In genomic region chr19:5086725-5087439, GRCh38 we compare ENCODE assay signal across 11 cellular contexts.
A peak's percentile ranks its signal among the peaks of the same experiment; 100 is the strongest.
DNase-seq lines count a peak whose midpoint lies in the region; ATAC-seq, FAIRE-seq and TF ChIP-seq lines count a peak whose summit lies in the region.
"Had no signal": no experiment of that assay in that cellular context is flagged by ENCODE, and none has a peak within 500 bp of the region (broad histone marks: within the 10 kb centered on the region; RNA-seq: fewer than 3 reads in every experiment).

No MANE protein-coding gene starts in this region.

- H3K9me3 ChIP-seq in HCT116 (ENCODE audit: control insufficient read depth in 1 of 2, insufficient read depth in 1 of 2, low read depth in 1 of 2, low read length in 2 of 2) (no peaks in the 10 kb centered on the region), pancreas (no peaks in the 10 kb centered on the region)
- H3K9me3 ChIP-seq: Caco-2 had no signal

- no peak overlapping the region for H3K4me3 Mint-ChIP-seq in WTC11
- H3K4me3 Mint-ChIP-seq: activated naive CD8-positive, alpha-beta T cell treated with anti-CD3 and anti-CD28 coated beads, Interleukin-2, amount 10 ng/mL, durations not matched to agents 7 days and 5 days had no signal

- H3K36me3 ChIP-seq in HCT116 (ENCODE audit: control insufficient read depth in 1 of 2, insufficient read depth in 2 of 2, low read length in 2 of 2) (peaks cover 0 to 3% of the 10 kb centered on the region in 2 experiments; a peak in 2 of 4 replicates), pancreas (peaks cover 0 to 15% (median 0%) of the 10 kb centered on the region in 3 donors)

- H3K79me2 ChIP-seq in HCT116 (ENCODE audit: insufficient read depth, low read length) = no peaks in the 10 kb centered on the region

- H3K4me3 ChIP-seq in HCT116 (replicated peaks in 1 of 2; ENCODE audit: low read depth in 1 of 2, low read length in 2 of 2) (no peak overlapping the region), pancreas (no peak overlapping the region)

- H3K9me2 ChIP-seq in HCT116 (ENCODE audit: insufficient read depth) = no peaks in the 10 kb centered on the region

- H3K27me3 ChIP-seq in HCT116 (ENCODE audit: insufficient read depth, low read length) (no peaks in the 10 kb centered on the region), pancreas (no peaks in the 10 kb centered on the region)

- H3K27ac Mint-ChIP-seq in WTC11 = no peak overlapping the region
- H3K27ac Mint-ChIP-seq: activated naive CD8-positive, alpha-beta T cell treated with anti-CD3 and anti-CD28 coated beads, Interleukin-2, amount 10 ng/mL, durations not matched to agents 7 days and 5 days had no signal

- H3K9me3 Mint-ChIP-seq in WTC11 = no peaks in the 10 kb centered on the region
- H3K9me3 Mint-ChIP-seq: activated naive CD8-positive, alpha-beta T cell treated with anti-CD3 and anti-CD28 coated beads, Interleukin-2, amount 10 ng/mL, durations not matched to agents 7 days and 5 days had no signal

- RAD21 ChIA-PET in HCT116 (lab: Charles Lee; ENCODE audit: low non-redundant PET in 1 of 2, low total read pairs in 2 of 2, uncharacterized antibody in 2 of 2, unreplicated experiment in 2 of 2) = no interaction called here

- no peak for TF ChIP-seq POLR2A in HCT116 (IDR thresholded peaks at IDR 0.05; ENCODE audit: borderline replicate concordance, extremely low read depth, insufficient read depth, insufficient read length)

- intact Hi-C loops in HCT116 (cut with micrococcal nuclease) = no loop called here
- intact Hi-C loops in pancreas (cut with DNase I) = no loop called here

- DNase-seq in HCT116 (ENCODE audit: low read depth, low spot score) (no peak), NCI-H2107 treated with DMSO at 0.1 percent for 48 hours (lab: John Stamatoyannopoulos, UW; ENCODE audit: unreplicated experiment) (peak; percentile 95), WTC11 (ENCODE audit: low spot score) (peak; percentile 71), pancreas (peak in 1 of 6 donors; percentile 89), RPMI8226 (no peak), RCC 7860 (ENCODE audit: low spot score) (no peak)
- DNase-seq: activated naive CD8-positive, alpha-beta T cell treated with anti-CD3 and anti-CD28 coated beads, Interleukin-2, amount 10 ng/mL, durations not matched to agents 7 days and 5 days; Caco-2; HCEC 1CT had no signal

- H3K27me3 Mint-ChIP-seq in WTC11 (ENCODE audit: low read depth) = no peaks in the 10 kb centered on the region
- H3K27me3 Mint-ChIP-seq: activated naive CD8-positive, alpha-beta T cell treated with anti-CD3 and anti-CD28 coated beads, Interleukin-2, amount 10 ng/mL, durations not matched to agents 7 days and 5 days had no signal

- peaks cover 4% of the 10 kb centered on the region; the same call in 1 of the 2 replicates for H3K4me1 Mint-ChIP-seq in WTC11

- BruUV-seq in HCT116 (replicated peaks; lab: Mats Ljungman, UMichigan) = no TSS peak

- POLR2A ChIA-PET in HCT116 (lab: Charles Lee) (no interaction called here), WTC11 (lab: Charles Lee) (interaction anchor here (0.6 to 1.1 kb wide), 3 partner anchors 21 to 45 kb away, joined by 3 to 4 read pairs (median 3); no protein-coding TSS in a partner anchor)

- no peak overlapping the region for H3K27ac ChIP-seq in HCT116 (ENCODE audit: low read depth, low read length)
- H3K27ac ChIP-seq in pancreas = no peak overlapping the region

- no peak for TF ChIP-seq RAD21 in HCT116 (IDR thresholded peaks at IDR 0.05; ENCODE audit: low read depth)

- no peak overlapping the region for H2AFZ ChIP-seq in HCT116 (ENCODE audit: low read depth, low read length, poor library complexity, severe bottlenecking)

- no peak overlapping the region for H3K9ac ChIP-seq in HCT116 (ENCODE audit: low read length)

- no peaks in the 10 kb centered on the region for H4K20me1 ChIP-seq in HCT116 (ENCODE audit: insufficient read depth)

- H3K4me1 ChIP-seq in HCT116 (ENCODE audit: control insufficient read depth in 1 of 2, insufficient read depth in 2 of 2, low read length in 2 of 2) (no peaks in the 10 kb centered on the region), pancreas (peaks cover 0 to 3% (median 0%) of the 10 kb centered on the region in 3 donors)
- H3K4me1 ChIP-seq: Caco-2 had no signal

- H3K36me3 Mint-ChIP-seq in WTC11 = peaks cover 12% of the 10 kb centered on the region

- TF ChIP-seq CTCF in HCT116 (IDR thresholded peaks at IDR 0.05 in 2 of 3, conservative IDR thresholded peaks at IDR 0.05 in 1 of 3; ENCODE audit: borderline replicate concordance in 1 of 3, insufficient read depth in 1 of 3, low read depth in 2 of 3, low read length in 2 of 3) = peak in 2 of 3 experiments; percentile 13 to 17; a peak in 3 of 6 replicates
- TF ChIP-seq CTCF in WTC11 (IDR thresholded peaks at IDR 0.05) = no peak
- TF ChIP-seq CTCF in pancreas (IDR thresholded peaks at IDR 0.05) = peak in 1 of 4 donors; percentile 15

- ATAC-seq in HCT116 = peak; percentile 86
- ATAC-seq in WTC11 = peak; percentile 96
- ATAC-seq in pancreas = peak in 3 of 4 donors; percentile 42 to 88 (median 55)
- no peak for ATAC-seq in HG03460 (IDR thresholded peaks at IDR 0.05; ENCODE audit: unreplicated experiment)

- no peak for FAIRE-seq in pancreas (lab: Jason Lieb, UNC)
- no peak for FAIRE-seq in RCC 7860 (lab: Jason Lieb, UNC)
- FAIRE-seq: islet of Langerhans had no signal

- H3K4me2 ChIP-seq in HCT116 (ENCODE audit: low read length) = no peak overlapping the region

- CTCF ChIA-PET in HCT116 (lab: Charles Lee) = interaction anchor here (1.2 kb wide), 1 partner anchor 277 kb away, joined by 3 read pairs; no protein-coding TSS in a partner anchor
- CTCF ChIA-PET in WTC11 (lab: Charles Lee) = interaction anchor here (0.5 to 4.3 kb wide), 47 partner anchors 8 to 506 kb away, joined by 3 to 65 read pairs (median 7); partner anchors contain the start of gene PLIN3

- 85 to 87% methylated on average over 19 to 20 of the region's 20 CpGs for WGBS in pancreas, 2 donors

TF ChIP-seq in HCT116, 20 proteins besides CTCF, POLR2A, EP300 and RAD21 (continues in another document):
- TF ChIP-seq ATF3 (IDR thresholded peaks at IDR 0.05) (no peak), ZBTB33 (IDR thresholded peaks at IDR 0.05; ENCODE audit: extremely low read depth, insufficient replicate concordance, low read length) (no peak)

TF ChIP-seq in WTC11, 78 proteins besides CTCF, POLR2A, EP300 and RAD21 (continues in another document):
- TF ChIP-seq NR1H2 (CRISPR knock-in tag; IDR thresholded peaks at IDR 0.05) (no peak), FOXJ3 (CRISPR knock-in tag; IDR thresholded peaks at IDR 0.05; ENCODE audit: borderline replicate concordance) (no peak), ATF3 (CRISPR knock-in tag; conservative IDR thresholded peaks at IDR 0.05) (no peak), ATF2 (CRISPR knock-in tag; IDR thresholded peaks at IDR 0.05; ENCODE audit: borderline replicate concordance, low read depth) (no peak), ELF4 (CRISPR knock-in tag; IDR thresholded peaks at IDR 0.05; ENCODE audit: low read depth) (no peak), ATF6 (CRISPR knock-in tag; IDR thresholded peaks at IDR 0.05) (no peak), RELA (CRISPR knock-in tag; IDR thresholded peaks at IDR 0.05; ENCODE audit: borderline replicate concordance) (no peak), HMGXB4 (CRISPR knock-in tag; IDR thresholded peaks at IDR 0.05) (peak; percentile 32; the same call in 1 of the 2 replicates), TP53 (CRISPR knock-in tag; IDR thresholded peaks at IDR 0.05) (no peak), SMAD3 (CRISPR knock-in tag; IDR thresholded peaks at IDR 0.05; ENCODE audit: borderline replicate concordance) (no peak), ZBTB21 (CRISPR knock-in tag; IDR thresholded peaks at IDR 0.05; ENCODE audit: borderline replicate concordance) (no peak)

Comparison
In these comparisons a context has a peak if more than half of its experiments do, and no peak if none do; other contexts are left out.
1. DNase-seq: peak in NCI-H2107 treated with DMSO at 0.1 percent for 48 hours (single experiment) and WTC11 (single experiment); none in HCT116 (single experiment), RPMI8226 (single experiment) and RCC 7860 (single experiment).
2. Of the 4 proteins assayed by ChIP-seq in both WTC11 and HCT116: peak only in WTC11: MAX and SP1; only in HCT116: CTCF; in both: none; in neither: 1.